In the genomic region with DNA sequence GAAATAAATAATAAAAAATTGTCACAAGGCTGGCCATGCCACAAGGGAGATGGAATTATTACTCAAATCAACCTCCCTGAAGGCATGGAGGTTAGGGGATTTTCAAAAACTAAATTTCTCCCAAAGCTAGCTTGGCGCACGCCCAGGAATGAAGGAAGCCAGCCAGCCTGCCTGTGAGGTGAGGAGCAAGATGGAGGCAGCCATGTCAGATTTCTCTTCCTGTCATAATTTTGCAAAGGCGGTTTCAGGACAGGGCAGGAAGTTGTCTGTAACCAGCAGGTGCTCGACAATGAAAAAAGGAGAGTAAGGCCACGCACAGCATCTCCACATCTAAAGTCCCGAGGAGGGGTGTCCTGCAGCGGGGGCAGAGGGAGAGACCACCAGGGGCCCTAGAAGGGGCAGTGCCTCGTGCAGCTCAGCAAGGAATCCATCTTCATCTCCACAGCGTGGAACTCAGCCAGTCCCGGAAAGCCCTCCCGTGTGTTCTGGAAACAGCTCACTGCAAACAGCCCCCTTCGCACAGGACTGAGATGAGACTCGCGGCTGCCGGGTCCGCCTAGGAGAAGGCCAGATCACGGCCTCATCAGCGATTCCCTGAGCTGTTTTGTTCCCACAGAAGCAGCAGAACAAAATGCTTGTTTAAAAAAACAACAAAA, we compare ENCODE assay signal across 17 cellular contexts. TPM values are rescaled to one million over a fixed set of nuclear protein-coding genes. Genes with fewer than 3 reads are reported as not detected.
A peak's percentile ranks its signal among the peaks of the same experiment; 100 is the strongest.
DNase-seq lines count a peak whose midpoint lies in the region; ATAC-seq, FAIRE-seq and TF ChIP-seq lines count a peak whose summit lies in the region.
"Had no signal": no experiment of that assay in that cellular context is flagged by ENCODE, and none has a peak within 500 bp of the region (broad histone marks: within the 10 kb centered on the region; RNA-seq: fewer than 3 reads in every experiment).

No MANE protein-coding gene starts in this region.

- DNase-seq in activated CD8-positive, alpha-beta memory T cell treated with anti-CD3 and anti-CD28 coated beads, Interleukin-2, amount 10 ng/mL, durations not matched to agents 7 days and 5 days = no peak
- DNase-seq in activated CD8-positive, alpha-beta memory T cell treated with anti-CD3 and anti-CD28 coated beads, Interleukin-2, amount 50 U/mL, for 48 hours = no peak
- peak; percentile 48 for DNase-seq in Karpas-422
- no peak for DNase-seq in H1 (ENCODE audit: low read depth in 1 of 2, low spot score in 2 of 2)
- no peak for DNase-seq in neuronal stem cell (ENCODE audit: low spot score)
- no peak for DNase-seq in CD4-positive, alpha-beta memory T cell
- no peak for DNase-seq in caudate nucleus (lab: John Stamatoyannopoulos, UW)
- DNase-seq in mucosa of descending colon = no peak
- DNase-seq: activated effector memory CD4-positive, alpha-beta T cell treated with Interleukin-2 at 50 U/mL for 16 hours; DMS 273 treated with DMSO at 0.1 percent for 48 hours; effector CD8-positive, alpha-beta T cell; GOT3; NCI-H1436 treated with DMSO at 0.1 percent for 48 hours; NCI-H524 treated with DMSO at 0.1 percent for 48 hours; occipital lobe had no signal

- H3K9me3 ChIP-seq in Karpas-422 (ENCODE audit: low read length) = peaks cover 14% of the 10 kb centered on the region
- H3K9me3 ChIP-seq in H1 (ENCODE audit: insufficient read depth in 2 of 2, low read depth in 1 of 2, low read length in 1 of 2) = no peaks in the 10 kb centered on the region
- peaks cover 5 to 9% of the 10 kb centered on the region in 2 donors for H3K9me3 ChIP-seq in neuronal stem cell (replicated peaks in 1 of 2; ENCODE audit: control insufficient read depth in 2 of 2, insufficient read depth in 1 of 2, low read depth in 1 of 2, low read length in 2 of 2)
- H3K9me3 ChIP-seq in CD4-positive, alpha-beta memory T cell (ENCODE audit: control insufficient read depth in 1 of 2, low read length in 2 of 2) = peaks cover 0 to 4% of the 10 kb centered on the region in 2 donors
- peaks cover 17% of the 10 kb centered on the region for H3K9me3 ChIP-seq in mucosa of descending colon

- H3K9ac ChIP-seq in Karpas-422 (ENCODE audit: low read length) (no peak overlapping the region), H1 (replicated peaks in 1 of 4; ENCODE audit: extremely low read depth in 1 of 4, low read depth in 3 of 4, low read length in 3 of 4) (no peak overlapping the region), neuronal stem cell (ENCODE audit: low read depth, low read length, poor library complexity) (no peak overlapping the region)

- H2BK5ac ChIP-seq in H1 (ENCODE audit: low read depth, low read length) (peak overlapping the region; percentile 71; the same call in 1 of the 2 replicates), neuronal stem cell (ENCODE audit: low read length) (no peak overlapping the region)

- no peak for FAIRE-seq in H1 (lab: Jason Lieb, UNC)

- TF ChIP-seq CTCF in H1 (IDR thresholded peaks at IDR 0.05; ENCODE audit: control extremely low read depth in 1 of 3, insufficient read depth in 1 of 3, low read depth in 1 of 3, low read length in 3 of 3) = no peak
- no peak for TF ChIP-seq CTCF in mucosa of descending colon (IDR thresholded peaks at IDR 0.05)

- POLR2A ChIA-PET in H1 (lab: Charles Lee; ENCODE audit: partially characterized antibody) = interaction anchor here (0.8 to 12.6 kb wide), 8 partner anchors 9 to 49 kb away, joined by 3 to 117 read pairs (median 8); a partner anchor contains a TSS
- POLR2A ChIA-PET in CD4-positive, alpha-beta memory T cell (lab: Charles Lee; ENCODE audit: partially characterized antibody) = no interaction called here

- no peak for TF ChIP-seq POLR2A in H1 (IDR thresholded peaks at IDR 0.05; ENCODE audit: control extremely low read depth in 1 of 2, low read depth in 2 of 2, low read length in 2 of 2)

- no peak for TF ChIP-seq EP300 in H1 (IDR thresholded peaks at IDR 0.05; ENCODE audit: borderline replicate concordance in 1 of 2, low read depth in 2 of 2, low read length in 2 of 2)

- no peak overlapping the region for H4K5ac ChIP-seq in H1 (ENCODE audit: insufficient read length, low read depth, low read length)

- no peak overlapping the region for H4K8ac ChIP-seq in H1 (ENCODE audit: extremely low read depth, insufficient read depth, low read length)
- H4K8ac ChIP-seq in neuronal stem cell (ENCODE audit: low read depth, low read length) = no peak overlapping the region

- H3K36me3 ChIP-seq in Karpas-422 (ENCODE audit: insufficient read depth, low read length) = peaks cover 4% of the 10 kb centered on the region; the same call in 1 of the 2 replicates
- H3K36me3 ChIP-seq in H1 (ENCODE audit: control insufficient read depth in 2 of 4, insufficient read depth in 4 of 4, low read length in 3 of 4) = no peaks in the 10 kb centered on the region
- H3K36me3 ChIP-seq in neuronal stem cell (replicated peaks in 1 of 2; ENCODE audit: control insufficient read depth in 2 of 2, insufficient read depth in 2 of 2, low read length in 2 of 2) = no peaks in the 10 kb centered on the region
- H3K36me3 ChIP-seq in CD4-positive, alpha-beta memory T cell (ENCODE audit: insufficient read depth, low read length) = no peaks in the 10 kb centered on the region
- H3K36me3 ChIP-seq in mucosa of descending colon (ENCODE audit: low read depth) = no peaks in the 10 kb centered on the region

- WGBS in H1 (ENCODE audit: extremely low coverage in 1 of 2, insufficient coverage in 1 of 2, insufficient read length in 1 of 2, insufficient replicate concordance in 2 of 2, low coverage in 1 of 2, low lambda C conversion rate in 2 of 2, missing lambda C conversion rate in 1 of 2), 2 experiments = 83% methylated on average over 18 of the region's 18 CpGs; no CpG with 5 or more reads in 1 of the 2 experiments
- WGBS in neuronal stem cell (ENCODE audit: extremely low coverage in 2 of 2, insufficient read length in 2 of 2, insufficient replicate concordance in 1 of 2), 2 donors = no CpG with 5 or more reads among the region's 18 CpGs

- intact Hi-C loops in CD4-positive, alpha-beta memory T cell (cut with micrococcal nuclease) = no loop called here
- intact Hi-C loops in mucosa of descending colon (cut with DNase I, micrococcal nuclease) = no loop called here

- CTCF ChIA-PET in activated CD8-positive, alpha-beta memory T cell treated with anti-CD3 and anti-CD28 coated beads, Interleukin-2, amount 10 ng/mL, durations not matched to agents 7 days and 5 days (lab: Charles Lee) = interaction anchor here (1.1 to 2.9 kb wide), 5 partner anchors 12 to 50 kb away, joined by 3 to 9 read pairs (median 4); no protein-coding TSS in a partner anchor
- CTCF ChIA-PET in H1 (lab: Charles Lee; ENCODE audit: partially characterized antibody) = interaction anchor here (0.5 to 8.9 kb wide), 12 partner anchors 9 to 77 kb away, joined by 3 to 74 read pairs (median 4); no protein-coding TSS in a partner anchor
- CTCF ChIA-PET in CD4-positive, alpha-beta memory T cell (lab: Charles Lee; ENCODE audit: partially characterized antibody) = interaction anchor here (1.1 to 1.3 kb wide), 2 partner anchors 41 to 43 kb away, joined by 4 to 6 read pairs; no protein-coding TSS in a partner anchor

- H3K4me3 ChIP-seq in Karpas-422 (ENCODE audit: low read length) (no peak overlapping the region), H1 (ENCODE audit: extremely low read depth in 1 of 4, insufficient read depth in 2 of 4, low read depth in 3 of 4, low read length in 4 of 4) (no peak overlapping the region), neuronal stem cell (ENCODE audit: low read length in 2 of 2) (no peak overlapping the region), mucosa of descending colon (no peak overlapping the region)
- H3K4me3 ChIP-seq in CD4-positive, alpha-beta memory T cell (ENCODE audit: low read length in 2 of 2) = no peak overlapping the region
- H3K4me3 ChIP-seq: lung, skin epidermis had no signal

- no peak overlapping the region for H4K91ac ChIP-seq in H1 (replicated peaks; ENCODE audit: insufficient read length, low read length)
- no peak overlapping the region for H4K91ac ChIP-seq in neuronal stem cell (ENCODE audit: low read depth, low read length, poor library complexity)

- H2BK15ac ChIP-seq in H1 (ENCODE audit: low read length) (peak overlapping the region; percentile 18; the same call in 1 of the 2 replicates), neuronal stem cell (ENCODE audit: low read length) (peak overlapping the region; percentile 5)

- H3K27me3 ChIP-seq in Karpas-422 (ENCODE audit: low read length) (no peaks in the 10 kb centered on the region), H1 (replicated peaks in 1 of 4; ENCODE audit: control insufficient read depth in 3 of 4, extremely low read depth in 1 of 4, insufficient read depth in 3 of 4, low read length in 3 of 4) (no peaks in the 10 kb centered on the region), neuronal stem cell (ENCODE audit: control insufficient read depth in 3 of 3, insufficient read depth in 3 of 3, low read depth in 1 of 3, low read length in 3 of 3) (peaks cover 0 to 2% (median 0%) of the 10 kb centered on the region in 3 experiments)
- no peaks in the 10 kb centered on the region for H3K27me3 ChIP-seq in CD4-positive, alpha-beta memory T cell (ENCODE audit: insufficient read depth, low read length)

- H4K20me1 ChIP-seq in Karpas-422 (ENCODE audit: insufficient read depth, low read depth, low read length) = no peaks in the 10 kb centered on the region
- no peaks in the 10 kb centered on the region for H4K20me1 ChIP-seq in H1 (replicated peaks in 1 of 2; ENCODE audit: control insufficient read depth in 1 of 2, insufficient read depth in 2 of 2, low read length in 2 of 2)

- no peak for TF ChIP-seq RAD21 in H1 (IDR thresholded peaks at IDR 0.05 in 1 of 2, conservative IDR thresholded peaks at IDR 0.05 in 1 of 2; ENCODE audit: low read depth in 2 of 2, low read length in 2 of 2)

- H3K79me2 ChIP-seq in Karpas-422 (ENCODE audit: low read length) (no peaks in the 10 kb centered on the region), H1 (ENCODE audit: control insufficient read depth in 1 of 2, insufficient read depth in 2 of 2, low read length in 2 of 2) (no peaks in the 10 kb centered on the region)

- H3K27me3 Mint-ChIP-seq in activated CD8-positive, alpha-beta memory T cell treated with anti-CD3 and anti-CD28 coated beads, Interleukin-2, amount 10 ng/mL, durations not matched to agents 7 days and 5 days = no peaks in the 10 kb centered on the region
- no peaks in the 10 kb centered on the region for H3K27me3 Mint-ChIP-seq in CD4-positive, alpha-beta memory T cell

- H2BK12ac ChIP-seq in H1 (ENCODE audit: low read depth, low read length) (peak overlapping the region; percentile 92; the same call in 1 of the 2 replicates), neuronal stem cell (ENCODE audit: low read length) (no peak overlapping the region)

- H3K23me2 ChIP-seq in H1 (ENCODE audit: low read depth, low read length) = no peaks in the 10 kb centered on the region

- peaks cover 9% of the 10 kb centered on the region for H3K36me3 Mint-ChIP-seq in activated CD8-positive, alpha-beta memory T cell treated with anti-CD3 and anti-CD28 coated beads, Interleukin-2, amount 10 ng/mL, durations not matched to agents 7 days and 5 days
- peaks cover 0 to 2% of the 10 kb centered on the region in 2 donors for H3K36me3 Mint-ChIP-seq in CD4-positive, alpha-beta memory T cell

- H3K4ac ChIP-seq in H1 (replicated peaks; ENCODE audit: insufficient read length, low read depth, low read length) (no peak overlapping the region), neuronal stem cell (ENCODE audit: low read length) (no peak overlapping the region)

- H3K23ac ChIP-seq in H1 (ENCODE audit: insufficient read length) (no peak overlapping the region), neuronal stem cell (ENCODE audit: low read depth, low read length, poor library complexity) (no peak overlapping the region)

- H3K18ac ChIP-seq in H1 (ENCODE audit: extremely low read depth, low read length) (peak overlapping the region; percentile 60), neuronal stem cell (ENCODE audit: low read length) (peak overlapping the region; percentile 69)

- no peak overlapping the region for H3K27ac Mint-ChIP-seq in activated CD8-positive, alpha-beta memory T cell treated with anti-CD3 and anti-CD28 coated beads, Interleukin-2, amount 10 ng/mL, durations not matched to agents 7 days and 5 days
- H3K27ac Mint-ChIP-seq in CD4-positive, alpha-beta memory T cell = peak overlapping the region in 1 of 7 donors; percentile 90

- H3K4me1 ChIP-seq in Karpas-422 (ENCODE audit: low read length) = peaks cover 24% of the 10 kb centered on the region
- peaks cover 15 to 53% (median 41%) of the 10 kb centered on the region in 4 experiments for H3K4me1 ChIP-seq in H1 (replicated peaks in 1 of 4; ENCODE audit: control insufficient read depth in 3 of 4, insufficient read depth in 4 of 4, low read length in 3 of 4)
- H3K4me1 ChIP-seq in neuronal stem cell (ENCODE audit: control insufficient read depth in 2 of 2, insufficient read depth in 1 of 2, low read depth in 1 of 2, low read length in 2 of 2) = peaks cover 19 to 34% of the 10 kb centered on the region in 2 donors
- peaks cover 6% of the 10 kb centered on the region for H3K4me1 ChIP-seq in CD4-positive, alpha-beta memory T cell (ENCODE audit: insufficient read depth, low read length)
- H3K4me1 ChIP-seq in mucosa of descending colon (ENCODE audit: low read depth) = no peaks in the 10 kb centered on the region

- peak; percentile 29 for ATAC-seq in activated CD8-positive, alpha-beta memory T cell treated with anti-CD3 and anti-CD28 coated beads, Interleukin-2, amount 10 ng/mL, durations not matched to agents 7 days and 5 days
- no peak for ATAC-seq in mucosa of descending colon

- H3K79me1 ChIP-seq in H1 (ENCODE audit: low read depth, low read length) = no peaks in the 10 kb centered on the region
- no peaks in the 10 kb centered on the region for H3K79me1 ChIP-seq in neuronal stem cell (ENCODE audit: low read depth, low read length)

- H3K27ac ChIP-seq in Karpas-422 (ENCODE audit: low read length) (no peak overlapping the region), H1 (ENCODE audit: low read depth, low read length) (no peak overlapping the region), neuronal stem cell (replicated peaks; ENCODE audit: low read length) (peak overlapping the region; percentile 28), caudate nucleus (ENCODE audit: low read depth, low read length) (no peak overlapping the region)
- no peak overlapping the region for H3K27ac ChIP-seq in CD4-positive, alpha-beta memory T cell (ENCODE audit: low read depth, low read length)
- H3K27ac ChIP-seq: skin epidermis had no signal

- no peak overlapping the region for H3K56ac ChIP-seq in H1 (replicated peaks; ENCODE audit: insufficient read length, low read depth, low read length)

- no peak overlapping the region for H2BK120ac ChIP-seq in H1 (replicated peaks; ENCODE audit: low read depth, low read length)
- H2BK120ac ChIP-seq in neuronal stem cell (ENCODE audit: low read depth, low read length) = no peak overlapping the region

- no peak overlapping the region for H3K4me3 Mint-ChIP-seq in activated CD8-positive, alpha-beta memory T cell treated with anti-CD3 and anti-CD28 coated beads, Interleukin-2, amount 10 ng/mL, durations not matched to agents 7 days and 5 days
- H3K4me3 Mint-ChIP-seq in CD4-positive, alpha-beta memory T cell = no peak overlapping the region

- peaks cover 9% of the 10 kb centered on the region for H3K9me3 Mint-ChIP-seq in activated CD8-positive, alpha-beta memory T cell treated with anti-CD3 and anti-CD28 coated beads, Interleukin-2, amount 10 ng/mL, durations not matched to agents 7 days and 5 days (ENCODE audit: low read depth)
- H3K9me3 Mint-ChIP-seq in CD4-positive, alpha-beta memory T cell = peaks cover 0 to 22% (median 13%) of the 10 kb centered on the region in 8 donors

- no peaks in the 10 kb centered on the region for H3K9me2 ChIP-seq in Karpas-422 (replicated peaks; ENCODE audit: insufficient read depth, low read length)

- H2AFZ ChIP-seq in Karpas-422 (ENCODE audit: low read length) (no peak overlapping the region), H1 (ENCODE audit: low read length) (no peak overlapping the region), neuronal stem cell (ENCODE audit: low read length) (peak overlapping the region; percentile 91)

- 0 out of 2 replicates have a peak overlapping the region, but pooled peaks have one; percentile 4 for H2AK5ac ChIP-seq in H1 (ENCODE audit: low read depth, low read length)
- H2AK5ac ChIP-seq in neuronal stem cell (ENCODE audit: low read depth, low read length) = peak overlapping the region; percentile 33

- H3K4me2 ChIP-seq in Karpas-422 (ENCODE audit: low read depth, low read length, poor library complexity, severe bottlenecking) = no peak overlapping the region
- H3K4me2 ChIP-seq in H1 (ENCODE audit: insufficient read depth in 1 of 2, low read depth in 2 of 2, low read length in 2 of 2) = no peak overlapping the region
- H3K4me2 ChIP-seq in neuronal stem cell (ENCODE audit: insufficient read depth, low read length, poor library complexity, severe bottlenecking) = no peak overlapping the region

- H3K4me1 Mint-ChIP-seq in activated CD8-positive, alpha-beta memory T cell treated with anti-CD3 and anti-CD28 coated beads, Interleukin-2, amount 10 ng/mL, durations not matched to agents 7 days and 5 days = peaks cover 7% of the 10 kb centered on the region
- H3K4me1 Mint-ChIP-seq in CD4-positive, alpha-beta memory T cell = peaks cover 0 to 13% (median 2%) of the 10 kb centered on the region in 4 donors

- peak overlapping the region; percentile 80 for H2BK20ac ChIP-seq in H1 (ENCODE audit: low read length)

- H3K14ac ChIP-seq in H1 (ENCODE audit: insufficient read length) (no peak overlapping the region), neuronal stem cell (ENCODE audit: low read length) (no peak overlapping the region)

RNA-seq across cellular contexts. Expression of a gene that starts 47.8 kb away (rescaled TPM):
- total RNA-seq in activated CD8-positive, alpha-beta memory T cell treated with anti-CD3 and anti-CD28 coated beads, Interleukin-2, amount 10 ng/mL, durations not matched to agents 7 days and 5 days = 100 to 1,000 TPM; 114 to 220 TPM
- 163 and 177 TPM in 2 replicates for total RNA-seq in Karpas-422 (2014; rRNA removed; shearing (Covaris generic); ENCODE audit: low replicate concordance)
- total RNA-seq in H1 (2021; fragmentation: NEBNext Ultra II Directional; extraction: Animal tissue kit (Norgen Biotek cat#: 25700)) = 327 and 341 TPM in 2 replicates
- 68.2 and 161 TPM in 2 replicates for polyA plus RNA-seq in H1 (2011; rRNA removed)
- polyA plus RNA-seq in H1 (2011; cell fraction: cytosol; rRNA removed) = 65.1 TPM
- polyA plus RNA-seq in H1 (2011; cell fraction: nucleus; rRNA removed) = 122 TPM
- 126 to 176 TPM (median 151 TPM) in 4 replicates for polyA plus RNA-seq in H1 (2012, experiment 1 of 2)
- polyA plus RNA-seq in H1 (2012, experiment 2 of 2) = 202 TPM
- polyA plus RNA-seq in H1 (2013, experiment 1 of 2) = 316 TPM
- polyA plus RNA-seq in H1 (2013, experiment 2 of 2) = 381 TPM
- polyA minus RNA-seq in H1 (2011; rRNA and poly(A)+ RNA removed) = 34.4 and 63.7 TPM in 2 replicates
- polyA minus RNA-seq in H1 (2011; cell fraction: cytosol; rRNA and poly(A)+ RNA removed) = 84.2 TPM
- 42.4 TPM for polyA minus RNA-seq in H1 (2011; cell fraction: nucleus; rRNA and poly(A)+ RNA removed)
- 18.4 TPM for polyA plus RNA-seq in neuronal stem cell (2013, experiment 1 of 2)
- polyA plus RNA-seq in neuronal stem cell (2013, experiment 2 of 2) = 18.6 TPM
- 10 to 100 TPM; 12.0 to 13.5 TPM for total RNA-seq in CD4-positive, alpha-beta memory T cell
- polyA plus RNA-seq in CD4-positive, alpha-beta memory T cell = 1 to 10 TPM; 3.5 to 6.4 TPM
- total RNA-seq in mucosa of descending colon = 10 to 100 TPM in 1 of 3 donors, 1 to 10 TPM in 2; 1.9 to 13.7 (median 8.1) TPM

RNA-seq across cellular contexts. Expression of a gene that starts 55.7 kb away (rescaled TPM):
- 100 to 1,000 TPM in 1 of 2 experiments, 10 to 100 TPM in 1; 86.0 to 114 TPM for total RNA-seq in activated CD8-positive, alpha-beta memory T cell treated with anti-CD3 and anti-CD28 coated beads, Interleukin-2, amount 10 ng/mL, durations not matched to agents 7 days and 5 days
- total RNA-seq in Karpas-422 (2014; rRNA removed; shearing (Covaris generic); ENCODE audit: low replicate concordance) = 21.1 and 30.1 TPM in 2 replicates
- 55.6 and 63.9 TPM in 2 replicates for total RNA-seq in H1 (2021; fragmentation: NEBNext Ultra II Directional; extraction: Animal tissue kit (Norgen Biotek cat#: 25700))
- polyA plus RNA-seq in H1 (2011; rRNA removed) = 23.7 and 39.0 TPM in 2 replicates
- polyA plus RNA-seq in H1 (2011; cell fraction: cytosol; rRNA removed) = 37.2 TPM
- 86.9 TPM for polyA plus RNA-seq in H1 (2011; cell fraction: nucleus; rRNA removed)
- polyA plus RNA-seq in H1 (2012, experiment 1 of 2) = 36.8 to 50.9 TPM (median 49.8 TPM) in 4 replicates
- 28.4 TPM for polyA plus RNA-seq in H1 (2012, experiment 2 of 2)
- polyA plus RNA-seq in H1 (2013, experiment 1 of 2) = 29.3 TPM
- polyA plus RNA-seq in H1 (2013, experiment 2 of 2) = 27.4 TPM
- polyA minus RNA-seq in H1 (2011; rRNA and poly(A)+ RNA removed) = 26.5 and 30.9 TPM in 2 replicates
- polyA minus RNA-seq in H1 (2011; cell fraction: cytosol; rRNA and poly(A)+ RNA removed) = 18.6 TPM
- polyA minus RNA-seq in H1 (2011; cell fraction: nucleus; rRNA and poly(A)+ RNA removed) = 57.3 TPM
- 15.3 TPM for polyA plus RNA-seq in neuronal stem cell (2013, experiment 1 of 2)
- polyA plus RNA-seq in neuronal stem cell (2013, experiment 2 of 2) = 15.0 TPM
- total RNA-seq in CD4-positive, alpha-beta memory T cell = 10 to 100 TPM; 82.4 to 90.0 TPM
- 10 to 100 TPM; 16.3 to 18.0 TPM for polyA plus RNA-seq in CD4-positive, alpha-beta memory T cell
- total RNA-seq in mucosa of descending colon = 10 to 100 TPM; 41.6 to 67.7 (median 46.4) TPM

Comparison
In these comparisons a context has a peak if more than half of its experiments do, and no peak if none do; other contexts are left out.
1. RNA of a gene that starts 47.8 kb away (total RNA-seq): 327 to 341 TPM in H1, 114 to 220 TPM in activated CD8-positive, alpha-beta memory T cell treated with anti-CD3 and anti-CD28 coated beads, Interleukin-2, amount 10 ng/mL, durations not matched to agents 7 days and 5 days and 163 to 177 TPM in Karpas-422; 12.0 to 13.5 TPM in CD4-positive, alpha-beta memory T cell and 1.9 to 13.7 TPM in mucosa of descending colon; every median in the first group is over 4 times any median in the second.